Comparison of ENCODE assay signal across 9 cellular contexts in the genomic region with DNA sequence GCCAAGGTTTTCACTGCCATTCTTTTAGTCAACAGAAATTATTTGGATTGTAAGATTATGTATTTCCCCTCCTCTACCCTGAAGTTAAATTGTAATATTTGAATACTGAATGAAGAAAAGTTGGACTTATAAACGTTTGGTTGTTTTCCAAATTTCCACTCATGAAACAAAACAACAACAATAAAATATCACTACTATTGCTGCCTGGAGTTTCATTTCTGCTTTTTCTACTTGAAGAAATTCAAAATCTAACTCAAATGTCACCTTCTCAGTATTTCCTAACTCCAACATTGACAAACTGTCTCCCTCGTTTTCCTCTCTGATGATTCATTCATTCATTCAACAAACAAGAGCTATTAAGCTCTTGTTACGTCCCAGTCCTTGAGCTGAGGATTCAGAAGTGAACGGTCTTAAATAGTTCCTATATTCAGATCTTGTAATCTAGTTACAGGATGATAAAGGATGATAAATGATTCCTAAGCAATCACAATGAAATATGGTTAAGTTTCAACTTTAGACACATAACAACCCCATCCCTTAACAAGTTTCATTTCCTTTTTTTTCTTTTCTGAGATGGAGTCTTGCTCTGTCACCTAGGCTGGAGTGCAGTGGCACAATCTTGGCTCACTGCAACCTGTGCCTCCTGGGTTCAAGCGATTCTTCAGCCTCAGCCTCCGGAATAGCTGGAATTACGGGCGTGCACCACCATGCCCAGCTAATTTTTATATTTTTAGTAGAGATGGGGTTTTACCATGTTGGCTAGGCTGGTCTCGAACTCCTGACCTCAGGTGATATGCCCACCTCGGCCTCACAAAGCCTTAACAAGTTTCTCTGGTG. TPM values are rescaled to one million over a fixed set of nuclear protein-coding genes. Genes with fewer than 3 reads are reported as not detected.
DNase-seq lines count a peak whose midpoint lies in the region; ATAC-seq, FAIRE-seq and TF ChIP-seq lines count a peak whose summit lies in the region.
"Had no signal": no experiment of that assay in that cellular context is flagged by ENCODE, and none has a peak within 500 bp of the region (broad histone marks: within the 10 kb centered on the region; RNA-seq: fewer than 3 reads in every experiment).

No MANE protein-coding gene starts in this region.

- no peak for FAIRE-seq in A549 (lab: Jason Lieb, UNC)

- H3K4me3 ChIP-seq in A549 (peak overlapping the region; percentile 54; the same call in 2 of the 3 replicates), ascending aorta (peak overlapping the region; percentile 58 to 85)

- POLR2A ChIA-PET in A549 (lab: Yijun Ruan, JAX), result no interaction called here

- TF ChIP-seq RAD21 in A549 (conservative IDR thresholded peaks at IDR 0.05 in 1 of 2, IDR thresholded peaks at IDR 0.05 in 1 of 2), result no peak

- H3K4me3 Mint-ChIP-seq in stimulated activated naive CD8-positive, alpha-beta T cell treated with anti-CD3 and anti-CD28 coated beads, Interleukin-15, amount 100 ng/mL, for 72 hours, result peak overlapping the region; percentile 98 to 99

- H3K36me3 ChIP-seq in ascending aorta, result peaks cover 0 to under 1% of the 10 kb centered on the region in 2 donors
- H3K36me3 ChIP-seq: cardiac muscle cell had no signal

- CTCF ChIA-PET in A549 (lab: Yijun Ruan, JAX), result interaction anchor here (0.6 to 1.3 kb wide), 2 partner anchors 9 to 11 kb away, joined by 3 to 4 read pairs; no protein-coding TSS in a partner anchor

- DNase-seq in A549 (ENCODE audit: low read depth in 1 of 2, low spot score in 1 of 2) (peak in 1 of 2 experiments; percentile 6), ascending aorta (ENCODE audit: low spot score in 2 of 2) (no peak), NCI-H524 (lab: John Stamatoyannopoulos, UW) (no peak), AG08396 (ENCODE audit: low spot score) (no peak), NCI-H187 treated with DMSO at 0.1 percent for 48 hours (lab: John Stamatoyannopoulos, UW) (no peak)
- DNase-seq in stimulated activated naive CD8-positive, alpha-beta T cell treated with anti-CD3 and anti-CD28 coated beads, Interleukin-15, amount 100 ng/mL, for 72 hours, result no peak

- WGBS in A549 (ENCODE audit: missing lambda C conversion rate), result 52% methylated on average over 9 of the region's 10 CpGs

- no peak for TF ChIP-seq POLR2A in A549 (IDR thresholded peaks at IDR 0.05; ENCODE audit: low read length)

- H3K9me3 ChIP-seq in A549 (no peaks in the 10 kb centered on the region), ascending aorta (no peaks in the 10 kb centered on the region)

- H3K4me1 Mint-ChIP-seq in stimulated activated naive CD8-positive, alpha-beta T cell treated with anti-CD3 and anti-CD28 coated beads, Interleukin-15, amount 100 ng/mL, for 72 hours, result peaks cover 54% of the 10 kb centered on the region

- TF ChIP-seq EP300 in A549 (IDR thresholded peaks at IDR 0.05), result no peak

- TF ChIP-seq CTCF in A549 (IDR thresholded peaks at IDR 0.05) (no peak), ascending aorta (IDR thresholded peaks at IDR 0.05) (no peak)

- ATAC-seq in A549, result no peak
- ATAC-seq in GM18909 (IDR thresholded peaks at IDR 0.05; ENCODE audit: poor library complexity, unreplicated experiment), result peak; percentile 39
- peak; percentile 48 for ATAC-seq in HG03378 (IDR thresholded peaks at IDR 0.05; ENCODE audit: unreplicated experiment)
- no peak for ATAC-seq in stimulated activated naive CD8-positive, alpha-beta T cell treated with anti-CD3 and anti-CD28 coated beads, Interleukin-15, amount 100 ng/mL, for 72 hours

- H3K27ac ChIP-seq in A549 (peak overlapping the region in 1 of 2 experiments; percentile 90; a peak in 1 of 6 replicates), ascending aorta (peak overlapping the region in 1 of 2 donors; percentile 91)

- peak overlapping the region; percentile 75 for H3K4me2 ChIP-seq in A549

- H3K27me3 Mint-ChIP-seq in stimulated activated naive CD8-positive, alpha-beta T cell treated with anti-CD3 and anti-CD28 coated beads, Interleukin-15, amount 100 ng/mL, for 72 hours, result no peaks in the 10 kb centered on the region

- peak overlapping the region in 1 of 2 donors; percentile 99 for H3K27ac Mint-ChIP-seq in stimulated activated naive CD8-positive, alpha-beta T cell treated with anti-CD3 and anti-CD28 coated beads, Interleukin-15, amount 100 ng/mL, for 72 hours

- intact Hi-C loops in ascending aorta (cut with DNase I), result loop anchor here (5.0 kb wide), 1 partner anchor 728 kb away; a partner anchor contains a TSS

- no peaks in the 10 kb centered on the region for H3K9me3 Mint-ChIP-seq in stimulated activated naive CD8-positive, alpha-beta T cell treated with anti-CD3 and anti-CD28 coated beads, Interleukin-15, amount 100 ng/mL, for 72 hours

- H3K27me3 ChIP-seq in ascending aorta, result no peaks in the 10 kb centered on the region
- H3K27me3 ChIP-seq: cardiac muscle cell had no signal

- H3K4me1 ChIP-seq in A549, result peaks cover 16% of the 10 kb centered on the region; the same call in 2 of the 3 replicates
- H3K4me1 ChIP-seq in ascending aorta, result peaks cover 3 to 9% of the 10 kb centered on the region in 2 donors

TF ChIP-seq in A549, 52 proteins besides CTCF, POLR2A, EP300 and RAD21:
- TF ChIP-seq EHMT2 (IDR thresholded peaks at IDR 0.05; ENCODE audit: low read depth) (no peak), BHLHE40 (IDR thresholded peaks at IDR 0.05; ENCODE audit: low read depth, low read length) (no peak), HOXB5 (CRISPR knock-in tag; IDR thresholded peaks at IDR 0.05) (no peak), KDM5A (IDR thresholded peaks at IDR 0.05) (no peak), CBX8 (IDR thresholded peaks at IDR 0.05) (no peak), RARB (CRISPR knock-in tag; IDR thresholded peaks at IDR 0.05) (no peak), ZSCAN20 (CRISPR knock-in tag; IDR thresholded peaks at IDR 0.05) (no peak), FOXS1 (CRISPR knock-in tag; IDR thresholded peaks at IDR 0.05) (no peak), SREBF2 (IDR thresholded peaks at IDR 0.05) (no peak), POLR2AphosphoS2 (conservative IDR thresholded peaks at IDR 0.05; ENCODE audit: low read length) (no peak), CEBPB (IDR thresholded peaks at IDR 0.05) (no peak), ZNF302 (CRISPR knock-in tag; IDR thresholded peaks at IDR 0.05) (no peak), FOSB (CRISPR knock-in tag; IDR thresholded peaks at IDR 0.05) (no peak), GATA3 (IDR thresholded peaks at IDR 0.05; ENCODE audit: borderline replicate concordance) (no peak), JUNB (IDR thresholded peaks at IDR 0.05) (no peak)
- TF ChIP-seq, protein P1, sequence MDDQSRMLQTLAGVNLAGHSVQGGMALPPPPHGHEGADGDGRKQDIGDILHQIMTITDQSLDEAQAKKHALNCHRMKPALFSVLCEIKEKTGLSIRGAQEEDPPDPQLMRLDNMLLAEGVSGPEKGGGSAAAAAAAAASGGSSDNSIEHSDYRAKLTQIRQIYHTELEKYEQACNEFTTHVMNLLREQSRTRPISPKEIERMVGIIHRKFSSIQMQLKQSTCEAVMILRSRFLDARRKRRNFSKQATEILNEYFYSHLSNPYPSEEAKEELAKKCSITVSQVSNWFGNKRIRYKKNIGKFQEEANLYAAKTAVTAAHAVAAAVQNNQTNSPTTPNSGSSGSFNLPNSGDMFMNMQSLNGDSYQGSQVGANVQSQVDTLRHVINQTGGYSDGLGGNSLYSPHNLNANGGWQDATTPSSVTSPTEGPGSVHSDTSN (IDR thresholded peaks at IDR 0.05), result no peak
- TF ChIP-seq, protein P2, sequence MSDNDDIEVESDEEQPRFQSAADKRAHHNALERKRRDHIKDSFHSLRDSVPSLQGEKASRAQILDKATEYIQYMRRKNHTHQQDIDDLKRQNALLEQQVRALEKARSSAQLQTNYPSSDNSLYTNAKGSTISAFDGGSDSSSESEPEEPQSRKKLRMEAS (IDR thresholded peaks at IDR 0.05), result no peak
- TF ChIP-seq, protein P3, sequence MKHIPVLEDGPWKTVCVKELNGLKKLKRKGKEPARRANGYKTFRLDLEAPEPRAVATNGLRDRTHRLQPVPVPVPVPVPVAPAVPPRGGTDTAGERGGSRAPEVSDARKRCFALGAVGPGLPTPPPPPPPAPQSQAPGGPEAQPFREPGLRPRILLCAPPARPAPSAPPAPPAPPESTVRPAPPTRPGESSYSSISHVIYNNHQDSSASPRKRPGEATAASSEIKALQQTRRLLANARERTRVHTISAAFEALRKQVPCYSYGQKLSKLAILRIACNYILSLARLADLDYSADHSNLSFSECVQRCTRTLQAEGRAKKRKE (CRISPR knock-in tag; IDR thresholded peaks at IDR 0.05; ENCODE audit: low read depth), result no peak
- TF ChIP-seq, protein P4, sequence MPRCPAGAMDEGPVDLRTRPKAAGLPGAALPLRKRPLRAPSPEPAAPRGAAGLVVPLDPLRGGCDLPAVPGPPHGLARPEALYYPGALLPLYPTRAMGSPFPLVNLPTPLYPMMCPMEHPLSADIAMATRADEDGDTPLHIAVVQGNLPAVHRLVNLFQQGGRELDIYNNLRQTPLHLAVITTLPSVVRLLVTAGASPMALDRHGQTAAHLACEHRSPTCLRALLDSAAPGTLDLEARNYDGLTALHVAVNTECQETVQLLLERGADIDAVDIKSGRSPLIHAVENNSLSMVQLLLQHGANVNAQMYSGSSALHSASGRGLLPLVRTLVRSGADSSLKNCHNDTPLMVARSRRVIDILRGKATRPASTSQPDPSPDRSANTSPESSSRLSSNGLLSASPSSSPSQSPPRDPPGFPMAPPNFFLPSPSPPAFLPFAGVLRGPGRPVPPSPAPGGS (IDR thresholded peaks at IDR 0.05), result no peak
TF ChIP-seq in A549: peak in this region for 0.

RNA-seq across cellular contexts. Expression of a gene that starts 1.7 kb away (rescaled TPM):
- polyA plus RNA-seq in A549 (2011; rRNA removed) (7.9 and 9.2 TPM in 2 replicates), A549 (2017; fragmentation: RNase III; extraction: RNeasy Plus Mini Kit Qiagen cat#74134 plus additional on column Dnase treatment) (6.6 to 7.3 TPM (median 6.6 TPM) in 3 replicates)
- 2.9 and 3.8 TPM in 2 replicates for polyA plus RNA-seq in A549 (2012; cell fraction: cytosol; rRNA removed)
- 2.1 and 3.0 TPM in 2 replicates for polyA plus RNA-seq in A549 (2012; cell fraction: nucleus; rRNA removed)
- polyA minus RNA-seq in A549 (2011; rRNA and poly(A)+ RNA removed), result 6.0 and 6.7 TPM in 2 replicates
- 15.6 TPM for total RNA-seq in ascending aorta

RNA-seq across cellular contexts. Expression of a gene that starts 24.8 kb away (rescaled TPM):
- polyA plus RNA-seq in A549 (2011; rRNA removed), result 28.2 and 30.4 TPM in 2 replicates
- 6.5 and 6.8 TPM in 2 replicates for polyA plus RNA-seq in A549 (2012; cell fraction: cytosol; rRNA removed)
- polyA plus RNA-seq in A549 (2012; cell fraction: nucleus; rRNA removed), result 3.9 and 6.0 TPM in 2 replicates
- 14.0 to 17.0 TPM (median 15.7 TPM) in 3 replicates for polyA plus RNA-seq in A549 (2017; fragmentation: RNase III; extraction: RNeasy Plus Mini Kit Qiagen cat#74134 plus additional on column Dnase treatment)
- polyA minus RNA-seq in A549 (2011; rRNA and poly(A)+ RNA removed), result 6.8 and 7.4 TPM in 2 replicates
- 13.9 TPM for total RNA-seq in ascending aorta

RNA-seq across cellular contexts. Expression of a gene that starts 55.3 kb away (rescaled TPM):
- 0.28 and 0.39 TPM in 2 replicates for polyA plus RNA-seq in A549 (2011; rRNA removed)
- 0.09 TPM in 1 of 2 replicates, not detected in the other for polyA plus RNA-seq in A549 (2012; cell fraction: cytosol; rRNA removed)
- polyA plus RNA-seq in A549 (2012; cell fraction: nucleus; rRNA removed), result not detected in 2 replicates
- 0.09 to 0.21 TPM (median 0.16 TPM) in 3 replicates for polyA plus RNA-seq in A549 (2017; fragmentation: RNase III; extraction: RNeasy Plus Mini Kit Qiagen cat#74134 plus additional on column Dnase treatment)
- not detected in 2 replicates for polyA minus RNA-seq in A549 (2011; rRNA and poly(A)+ RNA removed)
- not detected for total RNA-seq in ascending aorta
- polyA plus RNA-seq: cardiac muscle cell had no signal

Comparison
In these comparisons a context has a peak if more than half of its experiments do, and no peak if none do; other contexts are left out.
1. ATAC-seq: peak in GM18909 (single experiment) and HG03378 (single experiment); none in A549 (0 of 2) and stimulated activated naive CD8-positive, alpha-beta T cell treated with anti-CD3 and anti-CD28 coated beads, Interleukin-15, amount 100 ng/mL, for 72 hours (single experiment).